8 cellular contexts compared by ENCODE assay signal in the genomic region with DNA sequence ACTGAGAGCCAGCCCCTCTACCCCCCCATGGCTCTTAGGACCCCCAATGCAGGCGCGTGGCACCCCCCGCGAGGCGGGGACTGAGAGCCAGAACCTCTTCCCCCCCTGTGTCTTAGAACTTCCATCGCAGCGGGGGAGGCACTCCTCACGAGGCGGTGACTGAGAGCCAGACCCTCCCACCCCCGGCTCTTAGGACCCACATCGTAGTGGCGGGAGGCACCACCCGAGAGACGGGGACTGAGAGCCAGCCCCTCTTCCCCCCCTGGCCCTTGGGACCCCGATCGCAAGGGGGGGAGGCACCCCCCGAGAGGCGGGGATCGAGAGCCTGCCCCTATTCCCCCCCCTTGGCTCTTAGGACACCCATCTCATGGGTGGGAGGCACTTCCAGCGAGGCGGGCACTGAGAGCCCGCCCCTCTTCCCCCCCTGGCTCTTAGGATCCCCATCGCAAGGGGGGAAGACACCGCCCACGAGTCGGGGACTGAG. TPM values are rescaled to one million over a fixed set of nuclear protein-coding genes. Genes with fewer than 3 reads are reported as not detected.
DNase-seq lines count a peak whose midpoint lies in the region; ATAC-seq and TF ChIP-seq lines count a peak whose summit lies in the region.

No MANE protein-coding gene starts in this region.

- peak; percentile 84 for ATAC-seq in Panc1
- no peak for ATAC-seq in GM21367 (IDR thresholded peaks at IDR 0.05; ENCODE audit: unreplicated experiment)
- no peak for ATAC-seq in HG02678 (IDR thresholded peaks at IDR 0.05; ENCODE audit: unreplicated experiment)

- in situ Hi-C loops in Panc1 (cut with HindIII; ENCODE audit: low pct_unique_long_range_greater_than_20kb, low sequenced_read_pairs) = no loop called here

- H3K27me3 Mint-ChIP-seq in progenitor cell of endocrine pancreas = peaks cover 45% of the 10 kb centered on the region

- H3K4me1 ChIP-seq in Panc1 (ENCODE audit: control insufficient read depth, insufficient read depth, low read length) = peaks cover 27% of the 10 kb centered on the region
- peaks cover 25 to 38% (median 30%) of the 10 kb centered on the region in 4 donors for H3K4me1 ChIP-seq in esophagus muscularis mucosa

- H3K27ac ChIP-seq in Panc1 (ENCODE audit: low read length) (no peak overlapping the region), esophagus muscularis mucosa (replicated peaks in 1 of 4) (no peak overlapping the region)

- no peak overlapping the region for H3K27ac Mint-ChIP-seq in progenitor cell of endocrine pancreas

- no peaks in the 10 kb centered on the region for H3K36me3 ChIP-seq in H7 (replicated peaks; ENCODE audit: control insufficient read depth, insufficient read depth, low read length)
- H3K36me3 ChIP-seq in Panc1 (ENCODE audit: control insufficient read depth, insufficient read depth, low read length) = no peaks in the 10 kb centered on the region
- no peaks in the 10 kb centered on the region for H3K36me3 ChIP-seq in esophagus muscularis mucosa

- BruUV-seq in Panc1 (replicated peaks; lab: Mats Ljungman, UMichigan) = no TSS peak

- H3K27me3 ChIP-seq in H7 (ENCODE audit: control insufficient read depth, insufficient read depth, low read length) (peaks cover 34% of the 10 kb centered on the region), Panc1 (ENCODE audit: control insufficient read depth, insufficient read depth, low read length) (no peaks in the 10 kb centered on the region; the same call in 1 of the 2 replicates), esophagus muscularis mucosa (peaks cover 0 to 40% (median 17%) of the 10 kb centered on the region in 4 donors)

- TF ChIP-seq CTCF in AG04449 (IDR thresholded peaks at IDR 0.05; ENCODE audit: insufficient read depth, low read length, missing control alignments) (no peak), Panc1 (IDR thresholded peaks at IDR 0.05) (no peak), esophagus muscularis mucosa (IDR thresholded peaks at IDR 0.05) (no peak), progenitor cell of endocrine pancreas (IDR thresholded peaks at IDR 0.05; ENCODE audit: unreplicated experiment) (no peak)

- no peak for TF ChIP-seq POLR2A in esophagus muscularis mucosa (IDR thresholded peaks at IDR 0.05; ENCODE audit: low read depth)

- CTCF ChIA-PET in AG04449 (lab: Yijun Ruan, JAX) (no interaction called here), Panc1 (lab: Charles Lee) (no interaction called here)

- H3K4me3 ChIP-seq in AG04449 (ENCODE audit: low read depth, low read length) = 0 out of 2 replicates have a peak overlapping the region, but pooled peaks have one; percentile 9
- H3K4me3 ChIP-seq in H7 (ENCODE audit: insufficient read depth, low read depth, low read length) = peak overlapping the region; percentile 51
- H3K4me3 ChIP-seq in Panc1 (ENCODE audit: low read depth in 2 of 2, low read length in 2 of 2) = peak overlapping the region; percentile 46 to 74
- H3K4me3 ChIP-seq in esophagus muscularis mucosa = peak overlapping the region; percentile 43 to 55 (median 46)

- WGBS in esophagus muscularis mucosa = 9% methylated on average over 15 of the region's 26 CpGs

- DNase-seq in AG04449 (ENCODE audit: low read depth, low spot score) = no peak
- peak; percentile 78 for DNase-seq in H7
- DNase-seq in Panc1 (ENCODE audit: low read depth, low spot score) = no peak
- no peak for DNase-seq in esophagus muscularis mucosa (ENCODE audit: extremely low spot score)
- DNase-seq in progenitor cell of endocrine pancreas (ENCODE audit: low spot score, unreplicated experiment) = no peak
- DNase-seq in HuH-7.5 (ENCODE audit: low spot score) = no peak

- POLR2A ChIA-PET in AG04449 (lab: Yijun Ruan, JAX) = no interaction called here
- POLR2A ChIA-PET in Panc1 (lab: Charles Lee) = no interaction called here

- TF ChIP-seq EP300 in esophagus muscularis mucosa (IDR thresholded peaks at IDR 0.05) = no peak

- H3K4me1 Mint-ChIP-seq in progenitor cell of endocrine pancreas (ENCODE audit: low read depth) = peaks cover 12% of the 10 kb centered on the region

- peaks cover 3% of the 10 kb centered on the region for H3K9me3 Mint-ChIP-seq in progenitor cell of endocrine pancreas (ENCODE audit: low read depth)

- H3K36me3 Mint-ChIP-seq in progenitor cell of endocrine pancreas (ENCODE audit: insufficient read depth) = no peaks in the 10 kb centered on the region

- H3K4me3 Mint-ChIP-seq in progenitor cell of endocrine pancreas (ENCODE audit: low read depth) = peak overlapping the region; percentile 68

- H3K9me3 ChIP-seq in Panc1 (ENCODE audit: control insufficient read depth, insufficient read depth, low read depth, low read length) (no peaks in the 10 kb centered on the region), esophagus muscularis mucosa (no peaks in the 10 kb centered on the region)

- intact Hi-C loops in Panc1 (cut with micrococcal nuclease; ENCODE audit: unreplicated experiment) = loop anchor here (5.0 kb wide), 2 partner anchors 59 to 119 kb away; no protein-coding TSS in a partner anchor
- intact Hi-C loops in esophagus muscularis mucosa (cut with DNase I) = no loop called here

RNA-seq across cellular contexts. Expression of a gene that starts 44.7 kb away (rescaled TPM):
- 81.4 and 95.9 TPM in 2 replicates for total RNA-seq in H7 (2014; rRNA removed; shearing (Covaris generic))
- total RNA-seq in Panc1 (2021; ENCODE audit: unreplicated experiment) (96.2 TPM), esophagus muscularis mucosa (10 to 100 TPM in 3 of 4 donors, 1 to 10 TPM in 1; 5.9 to 18.7 (median 12.7) TPM), progenitor cell of endocrine pancreas (238 and 247 TPM in 2 replicates)
- 49.4 TPM for polyA plus RNA-seq in Panc1 (2012; ENCODE audit: insufficient read length)

Comparison
In these comparisons a context has a peak if more than half of its experiments do, and no peak if none do; other contexts are left out.
1. H3K4me3 ChIP-seq: peak in every context shown above with its lines; median percentile 60 in Panc1; 51 in H7; 46 in esophagus muscularis mucosa; 9 in AG04449.